21 cellular contexts compared by ENCODE assay signal in the genomic region with DNA sequence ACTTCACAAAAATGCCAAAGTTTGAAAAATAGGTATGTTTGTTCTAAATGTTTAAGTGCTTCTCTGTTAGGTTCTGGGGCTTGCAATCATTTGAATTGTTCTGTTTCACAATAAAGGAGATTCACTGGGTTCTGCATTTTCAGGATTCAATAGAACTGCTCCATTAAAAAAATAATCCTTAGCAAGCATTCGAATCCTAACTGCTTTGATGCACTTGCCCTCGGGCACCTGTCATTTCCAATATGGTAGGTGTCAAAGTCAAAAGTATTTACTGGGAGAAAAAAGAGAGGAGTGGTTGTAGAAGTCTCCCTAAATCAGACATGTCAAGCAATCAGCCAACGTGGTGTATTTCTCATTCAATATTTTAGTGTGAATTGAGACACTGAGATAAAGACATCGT.
"Had no signal": no experiment of that assay in that cellular context is flagged by ENCODE, and none has a peak within 500 bp of the region (broad histone marks: within the 10 kb centered on the region; RNA-seq: fewer than 3 reads in every experiment).

No MANE protein-coding gene starts in this region.

- ATAC-seq: esophagus mucosa; natural killer cell treated with Interleukin-12 subunit alpha and Interleukin-12 subunit beta and Interleukin-15 and Interleukin-18, amount 100 ng/mL, for 72 hours; sciatic nerve had no signal

- H3K36me3 Mint-ChIP-seq: natural killer cell treated with Interleukin-12 subunit alpha and Interleukin-12 subunit beta and Interleukin-15 and Interleukin-18, amount 100 ng/mL, for 72 hours had no signal

- H3K4me3 Mint-ChIP-seq: dendritic cell treated with granulocyte-macrophage colony-stimulating factor and Interleukin-4, amounts not matched to agents 40 ng/mL and 50 ng/mL, for 4 days; natural killer cell treated with Interleukin-12 subunit alpha and Interleukin-12 subunit beta and Interleukin-15 and Interleukin-18, amount 100 ng/mL, for 72 hours had no signal

- H3K27ac ChIP-seq: parathyroid adenoma, spleen, thoracic aorta had no signal

- FAIRE-seq: colon, frontal cortex, islet of Langerhans had no signal

- H3K27me3 ChIP-seq: heart left ventricle, spleen, stomach, transverse colon had no signal

- H3K4me3 ChIP-seq: spleen, transverse colon had no signal

- H3K36me3 ChIP-seq: heart left ventricle, spleen, stomach, thoracic aorta, transverse colon had no signal

- H3K27ac Mint-ChIP-seq: dendritic cell treated with granulocyte-macrophage colony-stimulating factor and Interleukin-4, amounts not matched to agents 40 ng/mL and 50 ng/mL, for 4 days; natural killer cell treated with Interleukin-12 subunit alpha and Interleukin-12 subunit beta and Interleukin-15 and Interleukin-18, amount 100 ng/mL, for 72 hours had no signal

- H3K9me3 ChIP-seq: heart left ventricle, spleen, stomach, thoracic aorta, transverse colon had no signal

- H3K9me3 Mint-ChIP-seq: dendritic cell treated with granulocyte-macrophage colony-stimulating factor and Interleukin-4, amounts not matched to agents 40 ng/mL and 50 ng/mL, for 4 days; natural killer cell treated with Interleukin-12 subunit alpha and Interleukin-12 subunit beta and Interleukin-15 and Interleukin-18, amount 100 ng/mL, for 72 hours had no signal

- DNase-seq: cerebellar nuclear complex; heart left ventricle; hypothalamus; kidney glomerular epithelial cell; spleen; stimulated activated CD4-positive, alpha-beta T cell treated with anti-CD3 and anti-CD28 coated beads, Interleukin-15, amount 100 ng/mL, for 24 hours; stimulated activated CD4-positive, alpha-beta T cell treated with anti-CD3 and anti-CD28 coated beads, Interleukin-1b, Interleukin-23, amount 100 ng/mL, for 48 hours; stimulated activated CD4-positive, alpha-beta T cell treated with anti-CD3 and anti-CD28 coated beads, Interleukin-4, amount 100 ng/mL, for 24 hours; stimulated activated naive CD4-positive, alpha-beta T cell; stomach; substantia nigra; transverse colon had no signal
